ENCODE assay signal across 9 cellular contexts in genomic region chr14:19941668-19942067, GRCh38. TPM values are rescaled to one million over a fixed set of nuclear protein-coding genes. Genes with fewer than 3 reads are reported as not detected.
"Had no signal": no experiment of that assay in that cellular context is flagged by ENCODE, and none has a peak within 500 bp of the region (broad histone marks: within the 10 kb centered on the region; RNA-seq: fewer than 3 reads in every experiment).

No MANE protein-coding gene starts in this region.

- ATAC-seq: HepG2 had no signal

- H3K27me3 Mint-ChIP-seq: IgD-negative memory B cell had no signal

- H3K27ac ChIP-seq: GM23248 had no signal

- H3K4me3 ChIP-seq: GM23248 had no signal

- H3K36me3 Mint-ChIP-seq: IgD-negative memory B cell had no signal

- H3K4me3 Mint-ChIP-seq: IgD-negative memory B cell had no signal

- DNase-seq: GM23248, GOT3, H7, HCEC 1CT, KBM-7 had no signal

- H3K4me1 Mint-ChIP-seq: IgD-negative memory B cell had no signal

- H3K27ac Mint-ChIP-seq: IgD-negative memory B cell had no signal

RNA-seq across cellular contexts. Expression of gene OR4K1, which starts 11.0 kb away (rescaled TPM):
- total RNA-seq: GM23248, H4, H7, HepG2, HT-29 had no signal

RNA-seq across cellular contexts. Expression of gene OR4K5, which starts 21.3 kb away (rescaled TPM):
- total RNA-seq: GM23248, H4, H7, HepG2, HT-29 had no signal

RNA-seq across cellular contexts. Expression of gene OR4K15, which starts 33.7 kb away (rescaled TPM):
- total RNA-seq: GM23248, H4, H7, HepG2, HT-29 had no signal
